ENCODE assay signal across 1 cellular context in the genomic region with DNA sequence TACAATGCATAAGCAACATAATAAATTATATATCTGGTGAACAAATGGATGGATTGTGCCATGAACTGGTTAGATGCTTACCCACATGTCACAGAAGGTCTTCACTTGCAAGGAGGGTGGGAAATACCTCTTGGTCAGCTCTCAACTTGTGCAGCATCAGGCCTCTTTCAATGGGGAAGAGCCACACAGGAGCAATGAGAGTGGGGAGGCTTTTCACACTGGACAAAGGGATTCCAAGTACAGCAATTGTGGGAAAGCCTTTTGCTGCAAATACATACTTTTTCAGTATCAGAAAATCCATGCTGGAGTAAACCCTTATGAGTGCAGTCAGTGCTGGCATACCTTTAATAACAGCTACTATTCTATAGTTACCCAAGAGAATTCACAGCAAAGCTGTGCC.
TF ChIP-seq lines count a peak whose summit lies in the region.

No MANE protein-coding gene starts in this region.

TF ChIP-seq in K562, 482 proteins besides CTCF, POLR2A, EP300 and RAD21:
- TF ChIP-seq RBM14 (IDR thresholded peaks at IDR 0.05; ENCODE audit: borderline replicate concordance, insufficient read depth, low read depth, low read length) (no peak), CBX3 (IDR thresholded peaks at IDR 0.05; ENCODE audit: borderline replicate concordance in 1 of 2, low read length in 2 of 2) (0 out of 3 replicates have a peak, but pooled peaks of 1 of the 2 experiments have one; percentile 22), L3MBTL2 (IDR thresholded peaks at IDR 0.05) (no peak), CXXC5 (CRISPR knock-in tag; IDR thresholded peaks at IDR 0.05) (no peak), MAX (CRISPR knock-in tag; IDR thresholded peaks at IDR 0.05) (no peak), SUPT5H (IDR thresholded peaks at IDR 0.05) (0 out of 2 replicates have a peak, but pooled peaks have one; percentile 27), GABPB1 (CRISPR knock-in tag; IDR thresholded peaks at IDR 0.05) (no peak), IRF1 (CRISPR knock-in tag; IDR thresholded peaks at IDR 0.05; ENCODE audit: borderline replicate concordance) (no peak), STAG1 (CRISPR knock-in tag; IDR thresholded peaks at IDR 0.05; ENCODE audit: borderline replicate concordance) (no peak), ZNF75A (CRISPR knock-in tag; IDR thresholded peaks at IDR 0.05) (peak; percentile 92), LEF1 (IDR thresholded peaks at IDR 0.05) (no peak), THRA (IDR thresholded peaks at IDR 0.05) (no peak), PTTG1 (tag; IDR thresholded peaks at IDR 0.05; ENCODE audit: low read depth) (no peak), NR2C1 (IDR thresholded peaks at IDR 0.05) (no peak), NR2C1 (tag; IDR thresholded peaks at IDR 0.05) (no peak), ZFP1 (CRISPR knock-in tag; IDR thresholded peaks at IDR 0.05) (no peak), TCF3 (CRISPR knock-in tag; IDR thresholded peaks at IDR 0.05) (no peak), NFYB (IDR thresholded peaks at IDR 0.05; ENCODE audit: extremely low read depth, insufficient read length) (no peak)
- TF ChIP-seq, protein P1, sequence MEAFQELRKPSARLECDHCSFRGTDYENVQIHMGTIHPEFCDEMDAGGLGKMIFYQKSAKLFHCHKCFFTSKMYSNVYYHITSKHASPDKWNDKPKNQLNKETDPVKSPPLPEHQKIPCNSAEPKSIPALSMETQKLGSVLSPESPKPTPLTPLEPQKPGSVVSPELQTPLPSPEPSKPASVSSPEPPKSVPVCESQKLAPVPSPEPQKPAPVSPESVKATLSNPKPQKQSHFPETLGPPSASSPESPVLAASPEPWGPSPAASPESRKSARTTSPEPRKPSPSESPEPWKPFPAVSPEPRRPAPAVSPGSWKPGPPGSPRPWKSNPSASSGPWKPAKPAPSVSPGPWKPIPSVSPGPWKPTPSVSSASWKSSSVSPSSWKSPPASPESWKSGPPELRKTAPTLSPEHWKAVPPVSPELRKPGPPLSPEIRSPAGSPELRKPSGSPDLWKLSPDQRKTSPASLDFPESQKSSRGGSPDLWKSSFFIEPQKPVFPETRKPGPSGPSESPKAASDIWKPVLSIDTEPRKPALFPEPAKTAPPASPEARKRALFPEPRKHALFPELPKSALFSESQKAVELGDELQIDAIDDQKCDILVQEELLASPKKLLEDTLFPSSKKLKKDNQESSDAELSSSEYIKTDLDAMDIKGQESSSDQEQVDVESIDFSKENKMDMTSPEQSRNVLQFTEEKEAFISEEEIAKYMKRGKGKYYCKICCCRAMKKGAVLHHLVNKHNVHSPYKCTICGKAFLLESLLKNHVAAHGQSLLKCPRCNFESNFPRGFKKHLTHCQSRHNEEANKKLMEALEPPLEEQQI (IDR thresholded peaks at IDR 0.05): no peak
TF ChIP-seq in K562: peak in this region for 3.
